Comparison of ENCODE assay signal across 9 cellular contexts in the genomic region with DNA sequence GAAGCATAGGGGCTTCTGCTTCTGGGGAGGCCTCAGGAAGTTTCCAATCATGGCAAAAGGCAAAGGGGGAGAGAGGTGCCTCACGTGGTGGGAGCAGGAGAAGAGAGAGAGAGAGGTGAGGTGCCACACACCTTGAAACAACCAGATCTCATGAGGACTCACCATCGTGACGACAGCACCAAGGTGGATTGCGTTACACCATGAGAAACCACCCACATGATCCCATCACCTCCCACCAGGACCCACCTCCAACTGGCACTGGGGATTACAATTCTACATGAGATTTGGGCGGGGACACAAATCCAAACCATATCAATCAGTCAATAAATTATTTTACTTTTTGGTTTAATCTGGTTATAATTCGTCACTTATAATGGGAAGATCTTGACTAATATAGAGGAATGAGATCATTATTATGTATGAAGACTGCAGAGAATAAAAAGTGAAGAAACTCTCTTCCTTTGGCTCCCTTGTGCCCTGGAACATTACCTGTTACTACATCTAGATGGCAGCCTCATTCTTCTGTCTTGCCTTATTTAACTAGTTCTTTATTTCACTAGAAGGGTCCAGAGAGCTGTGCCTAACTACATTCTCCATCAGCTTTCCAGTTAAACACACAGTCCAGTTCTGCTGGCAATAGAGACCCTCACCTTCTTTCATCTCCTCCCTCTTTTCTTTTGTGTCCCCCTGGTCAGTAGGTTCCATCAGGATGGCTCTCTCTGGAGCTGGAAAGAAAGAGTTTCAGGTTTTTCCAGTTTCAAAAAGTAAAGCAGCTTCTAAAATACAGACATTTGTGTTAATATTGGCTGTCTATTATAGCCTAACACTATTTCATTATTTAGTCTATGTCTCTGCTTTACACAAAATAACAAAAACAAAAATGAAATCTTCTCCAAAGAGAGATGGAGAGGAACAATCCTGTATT. TPM values are rescaled to one million over a fixed set of nuclear protein-coding genes. Genes with fewer than 3 reads are reported as not detected.
DNase-seq lines count a peak whose midpoint lies in the region; ATAC-seq and TF ChIP-seq lines count a peak whose summit lies in the region.
"Had no signal": no experiment of that assay in that cellular context is flagged by ENCODE, and none has a peak within 500 bp of the region (broad histone marks: within the 10 kb centered on the region; RNA-seq: fewer than 3 reads in every experiment).

No MANE protein-coding gene starts in this region.

- H3K79me2 ChIP-seq in smooth muscle cell (ENCODE audit: low read depth), result no peaks in the 10 kb centered on the region

- H3K4me2 ChIP-seq in smooth muscle cell, result no peak overlapping the region

- H3K4me3 ChIP-seq in H7 (ENCODE audit: insufficient read depth, low read depth, low read length), result no peak overlapping the region
- no peak overlapping the region for H3K4me3 ChIP-seq in smooth muscle cell
- H3K4me3 ChIP-seq in lower leg skin (ENCODE audit: low read depth, poor library complexity, severe bottlenecking), result no peak overlapping the region

- no peaks in the 10 kb centered on the region for H3F3A ChIP-seq in smooth muscle cell (ENCODE audit: low read depth)

- no peak overlapping the region for H3K27ac ChIP-seq in smooth muscle cell (ENCODE audit: low read depth)

- H2AFZ ChIP-seq in smooth muscle cell (ENCODE audit: low read depth), result no peak overlapping the region

- H3K9me3 ChIP-seq in smooth muscle cell (replicated peaks; ENCODE audit: low read depth), result no peaks in the 10 kb centered on the region

- no peak for TF ChIP-seq POLR2A in lower leg skin (IDR thresholded peaks at IDR 0.05)

- H3K4me1 ChIP-seq in smooth muscle cell (ENCODE audit: low read depth), result no peaks in the 10 kb centered on the region

- peak; percentile 38 for TF ChIP-seq CTCF in smooth muscle cell (IDR thresholded peaks at IDR 0.05; ENCODE audit: borderline replicate concordance, insufficient read depth, poor library complexity, severe bottlenecking)
- no peak for TF ChIP-seq CTCF in lower leg skin (IDR thresholded peaks at IDR 0.05)

- H3K9ac ChIP-seq in smooth muscle cell (ENCODE audit: low read depth), result no peak overlapping the region

- H3K36me3 ChIP-seq in H7 (replicated peaks; ENCODE audit: control insufficient read depth, insufficient read depth, low read length) (no peaks in the 10 kb centered on the region), smooth muscle cell (ENCODE audit: low read depth) (no peaks in the 10 kb centered on the region)

- DNase-seq in AML-193 (lab: John Stamatoyannopoulos, UW), result peak; percentile 13 to 18
- peak; percentile 24 for DNase-seq in H7
- DNase-seq in NCI-H69 (lab: John Stamatoyannopoulos, UW), result peak; percentile 58
- no peak for DNase-seq in smooth muscle cell (lab: John Stamatoyannopoulos, UW; ENCODE audit: unreplicated experiment)
- no peak for DNase-seq in lower leg skin (ENCODE audit: low spot score in 2 of 2)

- no peaks in the 10 kb centered on the region for H4K20me1 ChIP-seq in smooth muscle cell (ENCODE audit: low read depth)

- ATAC-seq in esophagus mucosa, result peak; percentile 57
- no peak for ATAC-seq in HG03439 (IDR thresholded peaks at IDR 0.05; ENCODE audit: unreplicated experiment)
- ATAC-seq in GM18867 (IDR thresholded peaks at IDR 0.05; ENCODE audit: unreplicated experiment), result no peak

- intact Hi-C loops in lower leg skin (cut with DNase I; ENCODE audit: low total_unique reads), result no loop called here

- WGBS in smooth muscle cell (ENCODE audit: low lambda C conversion rate), result 45% methylated on average over 6 of the region's 6 CpGs
- WGBS in lower leg skin, 2 donors, result 68 to 72% methylated on average over 6 of the region's 6 CpGs

- H3K27me3 ChIP-seq in H7 (ENCODE audit: control insufficient read depth, insufficient read depth, low read length) (no peaks in the 10 kb centered on the region), smooth muscle cell (ENCODE audit: low read depth) (no peaks in the 10 kb centered on the region)

RNA-seq across cellular contexts. Expression of a gene that starts 21.7 kb away (rescaled TPM):
- not detected in 2 replicates for total RNA-seq in H7 (2014; rRNA removed; shearing (Covaris generic))
- total RNA-seq in esophagus mucosa, result 138 TPM
- 11.5 and 20.5 TPM in 2 replicates for total RNA-seq in smooth muscle cell
- 4.0 and 15.7 TPM in 2 replicates for polyA plus RNA-seq in smooth muscle cell
- 10 to 100 TPM in 3 of 4 donors, 1 to 10 TPM in 1; 8.2 to 44.1 (median 27.3) TPM for total RNA-seq in lower leg skin
- total RNA-seq: activated naive CD4-positive, alpha-beta T cell treated with anti-CD3 and anti-CD28 coated beads, Interleukin-2, amount 50 U/mL, for 72 hours had no signal

RNA-seq across cellular contexts. Expression of a gene that starts 21.9 kb away (rescaled TPM):
- total RNA-seq in H7 (2014; rRNA removed; shearing (Covaris generic)), result not detected in 2 replicates
- total RNA-seq in esophagus mucosa (not detected), smooth muscle cell (not detected in 2 replicates), lower leg skin (not detected)
- not detected in 2 replicates for polyA plus RNA-seq in smooth muscle cell
- total RNA-seq: activated naive CD4-positive, alpha-beta T cell treated with anti-CD3 and anti-CD28 coated beads, Interleukin-2, amount 50 U/mL, for 72 hours had no signal

RNA-seq across cellular contexts. Expression of a gene that starts 44.8 kb away (rescaled TPM):
- not detected in 2 replicates for total RNA-seq in H7 (2014; rRNA removed; shearing (Covaris generic))
- not detected for total RNA-seq in esophagus mucosa
- 4.0 and 5.3 TPM in 2 replicates for total RNA-seq in smooth muscle cell
- polyA plus RNA-seq in smooth muscle cell, result 4.2 and 5.9 TPM in 2 replicates
- total RNA-seq in lower leg skin, result not detected
- total RNA-seq: activated naive CD4-positive, alpha-beta T cell treated with anti-CD3 and anti-CD28 coated beads, Interleukin-2, amount 50 U/mL, for 72 hours had no signal

RNA-seq across cellular contexts. Expression of a gene that starts 52.2 kb away (rescaled TPM):
- not detected in 2 replicates for total RNA-seq in H7 (2014; rRNA removed; shearing (Covaris generic))
- total RNA-seq in esophagus mucosa (not detected), smooth muscle cell (1.2 TPM in 1 of 2 replicates, not detected in the other), lower leg skin (not detected)
- not detected in 2 replicates for polyA plus RNA-seq in smooth muscle cell
- total RNA-seq: activated naive CD4-positive, alpha-beta T cell treated with anti-CD3 and anti-CD28 coated beads, Interleukin-2, amount 50 U/mL, for 72 hours had no signal

Comparison
In these comparisons a context has a peak if more than half of its experiments do, and no peak if none do; other contexts are left out.
1. DNase-seq: peak in AML-193 (2 of 2), H7 (single experiment) and NCI-H69 (single experiment); none in smooth muscle cell (single experiment) and lower leg skin (0 of 2).